In genomic region chr6:159106627-159107241, GRCh38 we compare ENCODE assay signal across 9 cellular contexts.
DNase-seq lines count a peak whose midpoint lies in the region; ATAC-seq, FAIRE-seq and TF ChIP-seq lines count a peak whose summit lies in the region.
"Had no signal": no experiment of that assay in that cellular context is flagged by ENCODE, and none has a peak within 500 bp of the region (broad histone marks: within the 10 kb centered on the region; RNA-seq: fewer than 3 reads in every experiment).

No MANE protein-coding gene starts in this region.

- no peak for TF ChIP-seq CTCF in H1 (IDR thresholded peaks at IDR 0.05; ENCODE audit: control extremely low read depth in 1 of 3, insufficient read depth in 1 of 3, low read depth in 1 of 3, low read length in 3 of 3)

- 60% methylated on average over 7 of the region's 7 CpGs; no CpG with 5 or more reads in 1 of the 2 experiments for WGBS in H1 (ENCODE audit: extremely low coverage in 1 of 2, insufficient coverage in 1 of 2, insufficient read length in 1 of 2, insufficient replicate concordance in 2 of 2, low coverage in 1 of 2, low lambda C conversion rate in 2 of 2, missing lambda C conversion rate in 1 of 2), 2 experiments

- no peaks in the 10 kb centered on the region for H3K9me3 ChIP-seq in H1 (ENCODE audit: insufficient read depth in 2 of 2, low read depth in 1 of 2, low read length in 1 of 2)

- POLR2A ChIA-PET in activated CD4-positive, alpha-beta memory T cell treated with anti-CD3 and anti-CD28 coated beads, Interleukin-2, amount 10 ng/mL, durations not matched to agents 7 days and 5 days (lab: Charles Lee) = interaction anchor here (0.9 to 10.5 kb wide), 23 partner anchors 8 to 334 kb away, joined by 3 to 239 read pairs (median 4); partner anchors contain the start of genes RSPH3 and TAGAP
- POLR2A ChIA-PET in H1 (lab: Charles Lee; ENCODE audit: partially characterized antibody) = interaction anchor here (1.4 to 1.9 kb wide), 3 partner anchors 65 to 107 kb away, joined by 3 to 4 read pairs (median 4); partner anchors contain the start of gene RSPH3

- H4K5ac ChIP-seq in H1 (ENCODE audit: insufficient read length, low read depth, low read length) = no peak overlapping the region

- CTCF ChIA-PET in activated CD4-positive, alpha-beta memory T cell treated with anti-CD3 and anti-CD28 coated beads, Interleukin-2, amount 10 ng/mL, durations not matched to agents 7 days and 5 days (lab: Charles Lee) = interaction anchor here (1.0 to 9.3 kb wide), 16 partner anchors 12 to 415 kb away, joined by 3 to 410 read pairs (median 4); partner anchors contain the start of genes RSPH3 and TAGAP
- CTCF ChIA-PET in H1 (lab: Charles Lee; ENCODE audit: partially characterized antibody) = interaction anchor here (0.6 to 7.9 kb wide), 15 partner anchors 8 to 457 kb away, joined by 3 to 144 read pairs (median 4); partner anchors contain the start of genes SYTL3 and TAGAP

- FAIRE-seq in H1 (lab: Jason Lieb, UNC) = peak; percentile 95

- no peaks in the 10 kb centered on the region for H3K36me3 ChIP-seq in H1 (ENCODE audit: control insufficient read depth in 2 of 4, insufficient read depth in 4 of 4, low read length in 3 of 4)

- no peaks in the 10 kb centered on the region; a peak in 1 of 7 replicates for H3K27me3 ChIP-seq in H1 (replicated peaks in 1 of 4; ENCODE audit: control insufficient read depth in 3 of 4, extremely low read depth in 1 of 4, insufficient read depth in 3 of 4, low read length in 3 of 4)

- peaks cover 1 to 4% (median 2%) of the 10 kb centered on the region in 4 experiments; a peak in 6 of 7 replicates for H3K4me1 ChIP-seq in H1 (replicated peaks in 1 of 4; ENCODE audit: control insufficient read depth in 3 of 4, insufficient read depth in 4 of 4, low read length in 3 of 4)

- TF ChIP-seq EP300 in H1 (IDR thresholded peaks at IDR 0.05; ENCODE audit: borderline replicate concordance in 1 of 2, low read depth in 2 of 2, low read length in 2 of 2) = no peak

- H3K79me1 ChIP-seq in H1 (ENCODE audit: low read depth, low read length) = no peaks in the 10 kb centered on the region

- no peak overlapping the region for H3K4me3 ChIP-seq in H1 (ENCODE audit: extremely low read depth in 1 of 4, insufficient read depth in 2 of 4, low read depth in 3 of 4, low read length in 4 of 4)

- no peak overlapping the region for H4K8ac ChIP-seq in H1 (ENCODE audit: extremely low read depth, insufficient read depth, low read length)

- no peaks in the 10 kb centered on the region for H3K23me2 ChIP-seq in H1 (ENCODE audit: low read depth, low read length)

- H3K79me2 ChIP-seq in H1 (ENCODE audit: control insufficient read depth in 1 of 2, insufficient read depth in 2 of 2, low read length in 2 of 2) = no peaks in the 10 kb centered on the region

- H2BK120ac ChIP-seq in H1 (replicated peaks; ENCODE audit: low read depth, low read length) = no peak overlapping the region

- no peaks in the 10 kb centered on the region for H3K9me3 Mint-ChIP-seq in activated CD4-positive, alpha-beta memory T cell treated with anti-CD3 and anti-CD28 coated beads, Interleukin-2, amount 10 ng/mL, durations not matched to agents 7 days and 5 days

- H3K9ac ChIP-seq in H1 (replicated peaks in 1 of 4; ENCODE audit: extremely low read depth in 1 of 4, low read depth in 3 of 4, low read length in 3 of 4) = no peak overlapping the region

- peak overlapping the region; percentile 88 for H3K27ac Mint-ChIP-seq in activated CD4-positive, alpha-beta memory T cell treated with anti-CD3 and anti-CD28 coated beads, Interleukin-2, amount 10 ng/mL, durations not matched to agents 7 days and 5 days

- H2BK15ac ChIP-seq in H1 (ENCODE audit: low read length) = peak overlapping the region; percentile 50; the same call in 1 of the 2 replicates

- peak overlapping the region in 1 of 2 experiments; percentile 10; a peak in 1 of 4 replicates for H3K4me2 ChIP-seq in H1 (ENCODE audit: insufficient read depth in 1 of 2, low read depth in 2 of 2, low read length in 2 of 2)

- H3K36me3 Mint-ChIP-seq in activated CD4-positive, alpha-beta memory T cell treated with anti-CD3 and anti-CD28 coated beads, Interleukin-2, amount 10 ng/mL, durations not matched to agents 7 days and 5 days (ENCODE audit: low read depth) = no peaks in the 10 kb centered on the region

- no peak overlapping the region for H4K91ac ChIP-seq in H1 (replicated peaks; ENCODE audit: insufficient read length, low read length)

- H2AFZ ChIP-seq in H1 (ENCODE audit: low read length) = peak overlapping the region; percentile 97

- peaks cover 68% of the 10 kb centered on the region for H3K4me1 Mint-ChIP-seq in activated CD4-positive, alpha-beta memory T cell treated with anti-CD3 and anti-CD28 coated beads, Interleukin-2, amount 10 ng/mL, durations not matched to agents 7 days and 5 days

- H3K14ac ChIP-seq in H1 (ENCODE audit: insufficient read length) = no peak overlapping the region

- no peaks in the 10 kb centered on the region for H4K20me1 ChIP-seq in H1 (replicated peaks in 1 of 2; ENCODE audit: control insufficient read depth in 1 of 2, insufficient read depth in 2 of 2, low read length in 2 of 2)

- TF ChIP-seq RAD21 in H1 (IDR thresholded peaks at IDR 0.05 in 1 of 2, conservative IDR thresholded peaks at IDR 0.05 in 1 of 2; ENCODE audit: low read depth in 2 of 2, low read length in 2 of 2) = no peak

- H3K23ac ChIP-seq in H1 (ENCODE audit: insufficient read length) = no peak overlapping the region

- DNase-seq in NCI-H82 (lab: John Stamatoyannopoulos, UW) (peak; percentile 61), NCI-H82 treated with DMSO at 0.1 percent for 48 hours (lab: John Stamatoyannopoulos, UW; ENCODE audit: unreplicated experiment) (no peak), NCI-H510A (lab: John Stamatoyannopoulos, UW) (peak; percentile 47), H1 (ENCODE audit: low read depth in 1 of 2, low spot score in 2 of 2) (peak in 1 of 2 experiments; percentile 98), myocyte (ENCODE audit: low read depth) (peak; percentile 58)
- peak; percentile 95 for DNase-seq in activated CD4-positive, alpha-beta memory T cell treated with anti-CD3 and anti-CD28 coated beads, Interleukin-2, amount 10 ng/mL, durations not matched to agents 7 days and 5 days
- DNase-seq in stimulated activated naive CD4-positive, alpha-beta T cell treated with Interleukin-2 at 50 U/mL for 16 hours (lab: John Stamatoyannopoulos, UW) = peak; percentile 84

- no peak overlapping the region for H3K4ac ChIP-seq in H1 (replicated peaks; ENCODE audit: insufficient read length, low read depth, low read length)

- no peak for TF ChIP-seq POLR2A in H1 (IDR thresholded peaks at IDR 0.05; ENCODE audit: control extremely low read depth in 1 of 2, low read depth in 2 of 2, low read length in 2 of 2)

- peak overlapping the region; percentile 58 for H3K4me3 Mint-ChIP-seq in activated CD4-positive, alpha-beta memory T cell treated with anti-CD3 and anti-CD28 coated beads, Interleukin-2, amount 10 ng/mL, durations not matched to agents 7 days and 5 days

- no peak overlapping the region for H2BK12ac ChIP-seq in H1 (ENCODE audit: low read depth, low read length)

- H3K27me3 Mint-ChIP-seq in activated CD4-positive, alpha-beta memory T cell treated with anti-CD3 and anti-CD28 coated beads, Interleukin-2, amount 10 ng/mL, durations not matched to agents 7 days and 5 days = no peaks in the 10 kb centered on the region

- no peak overlapping the region for H3K56ac ChIP-seq in H1 (replicated peaks; ENCODE audit: insufficient read length, low read depth, low read length)

- H3K18ac ChIP-seq in H1 (ENCODE audit: extremely low read depth, low read length) = no peak overlapping the region

- H3K27ac ChIP-seq in H1 (ENCODE audit: low read depth, low read length) = no peak overlapping the region
- H3K27ac ChIP-seq: C4-2B had no signal

- H2AK5ac ChIP-seq in H1 (ENCODE audit: low read depth, low read length) = no peak overlapping the region

- ATAC-seq in HG02981 (IDR thresholded peaks at IDR 0.05; ENCODE audit: unreplicated experiment) = peak; percentile 81

- no peak overlapping the region for H2BK5ac ChIP-seq in H1 (ENCODE audit: low read depth, low read length)

- H2BK20ac ChIP-seq in H1 (ENCODE audit: low read length) = no peak overlapping the region

TF ChIP-seq in H1, 55 proteins besides CTCF, POLR2A, EP300 and RAD21:
- TF ChIP-seq GABPA (IDR thresholded peaks at IDR 0.05; ENCODE audit: borderline replicate concordance, insufficient read depth, low read length) = no peak
- peak; percentile 80 for TF ChIP-seq SP2 (IDR thresholded peaks at IDR 0.05; ENCODE audit: low read length)
- TF ChIP-seq SP1 (IDR thresholded peaks at IDR 0.05; ENCODE audit: low read depth, low read length) = peak; percentile 99
- TF ChIP-seq TBP (IDR thresholded peaks at IDR 0.05; ENCODE audit: low read depth, low read length) = no peak
- peak; percentile 93 for TF ChIP-seq CHD2 (IDR thresholded peaks at IDR 0.05; ENCODE audit: low read length)
- TF ChIP-seq, protein P1, sequence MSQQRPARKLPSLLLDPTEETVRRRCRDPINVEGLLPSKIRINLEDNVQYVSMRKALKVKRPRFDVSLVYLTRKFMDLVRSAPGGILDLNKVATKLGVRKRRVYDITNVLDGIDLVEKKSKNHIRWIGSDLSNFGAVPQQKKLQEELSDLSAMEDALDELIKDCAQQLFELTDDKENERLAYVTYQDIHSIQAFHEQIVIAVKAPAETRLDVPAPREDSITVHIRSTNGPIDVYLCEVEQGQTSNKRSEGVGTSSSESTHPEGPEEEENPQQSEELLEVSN (IDR thresholded peaks at IDR 0.05) = no peak
- no peak for TF ChIP-seq HDAC2 (IDR thresholded peaks at IDR 0.05; ENCODE audit: borderline replicate concordance in 1 of 2, low read depth in 2 of 2, low read length in 2 of 2)
- TF ChIP-seq, protein P2, sequence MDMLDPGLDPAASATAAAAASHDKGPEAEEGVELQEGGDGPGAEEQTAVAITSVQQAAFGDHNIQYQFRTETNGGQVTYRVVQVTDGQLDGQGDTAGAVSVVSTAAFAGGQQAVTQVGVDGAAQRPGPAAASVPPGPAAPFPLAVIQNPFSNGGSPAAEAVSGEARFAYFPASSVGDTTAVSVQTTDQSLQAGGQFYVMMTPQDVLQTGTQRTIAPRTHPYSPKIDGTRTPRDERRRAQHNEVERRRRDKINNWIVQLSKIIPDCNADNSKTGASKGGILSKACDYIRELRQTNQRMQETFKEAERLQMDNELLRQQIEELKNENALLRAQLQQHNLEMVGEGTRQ (IDR thresholded peaks at IDR 0.05; ENCODE audit: low read length) = no peak
- TF ChIP-seq CHD1 (IDR thresholded peaks at IDR 0.05; ENCODE audit: low read depth, low read length) = no peak
- TF ChIP-seq NANOG (IDR thresholded peaks at IDR 0.05; ENCODE audit: insufficient read depth, low read depth, low read length, poor library complexity, severe bottlenecking) = no peak
- TF ChIP-seq CREB1 (IDR thresholded peaks at IDR 0.05) = no peak
- no peak for TF ChIP-seq KDM5A (IDR thresholded peaks at IDR 0.05; ENCODE audit: low read length)
- TF ChIP-seq SUZ12 (IDR thresholded peaks at IDR 0.05; ENCODE audit: low read length) = no peak
- no peak for TF ChIP-seq JUN (IDR thresholded peaks at IDR 0.05; ENCODE audit: low read depth, low read length)
- TF ChIP-seq EZH2 (IDR thresholded peaks at IDR 0.05; ENCODE audit: low read depth, low read length, severe bottlenecking) = no peak
- TF ChIP-seq SRF (IDR thresholded peaks at IDR 0.05; ENCODE audit: low read depth, low read length) = no peak
